Comparison of ENCODE assay signal across 30 cellular contexts in genomic region chr5:28516657-28517175, GRCh38.
"Had no signal": no experiment of that assay in that cellular context is flagged by ENCODE, and none has a peak within 500 bp of the region (broad histone marks: within the 10 kb centered on the region; RNA-seq: fewer than 3 reads in every experiment).

No MANE protein-coding gene starts in this region.

- H3K27me3 Mint-ChIP-seq: activated CD4-positive, alpha-beta memory T cell treated with anti-CD3 and anti-CD28 coated beads, Interleukin-2, amount 10 ng/mL, durations not matched to agents 7 days and 5 days; activated CD4-positive, alpha-beta T cell treated with anti-CD3 and anti-CD28 coated beads, Interleukin-2, amount 10 ng/mL, durations not matched to agents 24 days and 14 days; activated naive CD4-positive, alpha-beta T cell treated with anti-CD3 and anti-CD28 coated beads, Interleukin-2, amount 10 ng/mL, durations not matched to agents 7 days and 5 days; naive thymus-derived CD4-positive, alpha-beta T cell; stimulated activated naive B cell treated with anti-CD40 and anti-IgM and Interleukin-4, amounts not matched to agents 10 μg/mL and 1 μg/mL and 100 μg/mL, for 72 hours; T-cell had no signal

- H3K27ac ChIP-seq: colonic mucosa, dorsolateral prefrontal cortex, esophagus squamous epithelium, gastrocnemius medialis, heart left ventricle, lower lobe of right lung, neutrophil, ovary, psoas muscle, skin epidermis, transverse colon, VCaP had no signal

- H3K4me3 ChIP-seq: colonic mucosa, dorsolateral prefrontal cortex, esophagus squamous epithelium, gastrocnemius medialis, heart left ventricle, lower lobe of right lung, ovary, psoas muscle, skin epidermis, transverse colon had no signal

- H3K27ac Mint-ChIP-seq: activated CD4-positive, alpha-beta memory T cell treated with anti-CD3 and anti-CD28 coated beads, Interleukin-2, amount 10 ng/mL, durations not matched to agents 7 days and 5 days; activated CD4-positive, alpha-beta T cell treated with anti-CD3 and anti-CD28 coated beads, Interleukin-2, amount 10 ng/mL, durations not matched to agents 24 days and 14 days; activated naive CD4-positive, alpha-beta T cell treated with anti-CD3 and anti-CD28 coated beads, Interleukin-2, amount 10 ng/mL, durations not matched to agents 7 days and 5 days; activated T-cell treated with anti-CD3 and anti-CD28 coated beads, Interleukin-2, amount 50 U/mL, for 72 hours; brain; naive thymus-derived CD4-positive, alpha-beta T cell; stimulated activated naive B cell treated with anti-CD40 and anti-IgM and Interleukin-4, amounts not matched to agents 10 μg/mL and 1 μg/mL and 100 μg/mL, for 72 hours; T-cell; T-helper 2 cell treated with Interferon-gamma antibody and Interleukin-4, amounts not matched to agents 5 μg/mL and 100 μg/mL, for 36 hours had no signal

- H3K4me3 Mint-ChIP-seq: activated CD4-positive, alpha-beta memory T cell treated with anti-CD3 and anti-CD28 coated beads, Interleukin-2, amount 10 ng/mL, durations not matched to agents 7 days and 5 days; activated CD4-positive, alpha-beta T cell treated with anti-CD3 and anti-CD28 coated beads, Interleukin-2, amount 10 ng/mL, durations not matched to agents 24 days and 14 days; activated naive CD4-positive, alpha-beta T cell treated with anti-CD3 and anti-CD28 coated beads, Interleukin-2, amount 10 ng/mL, durations not matched to agents 7 days and 5 days; activated T-cell treated with anti-CD3 and anti-CD28 coated beads, Interleukin-2, amount 50 U/mL, for 72 hours; brain; naive thymus-derived CD4-positive, alpha-beta T cell; stimulated activated naive B cell treated with anti-CD40 and anti-IgM and Interleukin-4, amounts not matched to agents 10 μg/mL and 1 μg/mL and 100 μg/mL, for 72 hours; T-cell; T-helper 2 cell treated with Interferon-gamma antibody and Interleukin-4, amounts not matched to agents 5 μg/mL and 100 μg/mL, for 36 hours had no signal

- H3K36me3 ChIP-seq: colonic mucosa, esophagus squamous epithelium, gastrocnemius medialis, heart left ventricle, lower lobe of right lung, neutrophil, ovary, transverse colon had no signal

- H3K36me3 Mint-ChIP-seq: activated naive CD4-positive, alpha-beta T cell treated with anti-CD3 and anti-CD28 coated beads, Interleukin-2, amount 10 ng/mL, durations not matched to agents 7 days and 5 days; brain; naive thymus-derived CD4-positive, alpha-beta T cell; stimulated activated naive B cell treated with anti-CD40 and anti-IgM and Interleukin-4, amounts not matched to agents 10 μg/mL and 1 μg/mL and 100 μg/mL, for 72 hours; T-cell had no signal

- H3K27me3 ChIP-seq: colonic mucosa, dorsolateral prefrontal cortex, esophagus squamous epithelium, gastrocnemius medialis, heart left ventricle, neutrophil, ovary, transverse colon had no signal

- H3K9me3 ChIP-seq: colonic mucosa, esophagus squamous epithelium, gastrocnemius medialis, lower lobe of right lung, neutrophil, ovary, psoas muscle had no signal

- H3K4me1 Mint-ChIP-seq: activated CD4-positive, alpha-beta memory T cell treated with anti-CD3 and anti-CD28 coated beads, Interleukin-2, amount 10 ng/mL, durations not matched to agents 7 days and 5 days; activated CD4-positive, alpha-beta T cell treated with anti-CD3 and anti-CD28 coated beads, Interleukin-2, amount 10 ng/mL, durations not matched to agents 24 days and 14 days; activated naive CD4-positive, alpha-beta T cell treated with anti-CD3 and anti-CD28 coated beads, Interleukin-2, amount 10 ng/mL, durations not matched to agents 7 days and 5 days; brain; naive thymus-derived CD4-positive, alpha-beta T cell; stimulated activated naive B cell treated with anti-CD40 and anti-IgM and Interleukin-4, amounts not matched to agents 10 μg/mL and 1 μg/mL and 100 μg/mL, for 72 hours; T-cell had no signal

- DNase-seq: activated CD4-positive, alpha-beta memory T cell treated with anti-CD3 and anti-CD28 coated beads, Interleukin-2, amount 10 ng/mL, durations not matched to agents 7 days and 5 days; activated CD4-positive, alpha-beta T cell treated with anti-CD3 and anti-CD28 coated beads, Interleukin-2, amount 10 ng/mL, durations not matched to agents 24 days and 14 days; activated effector memory CD4-positive, alpha-beta T cell treated with Interleukin-2 at 50 U/mL for 16 hours; activated naive CD4-positive, alpha-beta T cell treated with anti-CD3 and anti-CD28 coated beads, Interleukin-2, amount 10 ng/mL, durations not matched to agents 7 days and 5 days; activated T-cell treated with anti-CD3 and anti-CD28 coated beads, Interleukin-2, amount 50 U/mL, for 72 hours; amygdala; central memory CD4-positive, alpha-beta T cell; colonic mucosa; dorsolateral prefrontal cortex; esophagus squamous epithelium; gastrocnemius medialis; heart left ventricle; islet precursor cell; lower lobe of right lung; mesendoderm; naive thymus-derived CD4-positive, alpha-beta T cell; ovary; psoas muscle; right cardiac atrium; stimulated activated CD4-positive, alpha-beta T cell treated with anti-CD3 and anti-CD28 coated beads, Interleukin-2, amount 100 ng/mL, for 24 hours; stimulated activated naive B cell treated with anti-CD40 and anti-IgM and Interleukin-4, amounts not matched to agents 10 μg/mL and 1 μg/mL and 100 μg/mL, for 72 hours; T-cell; transverse colon had no signal

- H3K4me1 ChIP-seq: colonic mucosa, esophagus squamous epithelium, gastrocnemius medialis, heart left ventricle, lower lobe of right lung, psoas muscle, transverse colon had no signal

- ATAC-seq: activated CD4-positive, CD25-positive, alpha-beta regulatory T cell treated with anti-CD3 and anti-CD28 coated beads, Interleukin-2, amount 50 U/mL, for 24 hours; activated T-cell treated with anti-CD3 and anti-CD28 coated beads, Interleukin-2, amount 50 U/mL, for 72 hours; gastrocnemius medialis; heart left ventricle; left lobe of liver; lower lobe of right lung; naive thymus-derived CD4-positive, alpha-beta T cell; psoas muscle; right cardiac atrium; stimulated activated naive B cell treated with anti-CD40 and anti-IgM and Interleukin-4, amounts not matched to agents 10 μg/mL and 1 μg/mL and 100 μg/mL, for 72 hours; T-cell had no signal
